Comparison of ENCODE assay signal across 1 cellular context in genomic region chr2:5365871-5366461, GRCh38.
A peak's percentile ranks its signal among the peaks of the same experiment; 100 is the strongest.
TF ChIP-seq lines count a peak whose summit lies in the region.

No MANE protein-coding gene starts in this region.

TF ChIP-seq in HepG2, 621 proteins besides CTCF, POLR2A, EP300 and RAD21 (continued from another document and continues in another):
- TF ChIP-seq ZBTB49 (CRISPR knock-in tag; IDR thresholded peaks at IDR 0.05; ENCODE audit: borderline replicate concordance) (no peak), MYPOP (CRISPR knock-in tag; IDR thresholded peaks at IDR 0.05) (no peak), CREBL2 (CRISPR knock-in tag; IDR thresholded peaks at IDR 0.05; ENCODE audit: borderline replicate concordance) (no peak), RBFOX2 (IDR thresholded peaks at IDR 0.05; ENCODE audit: low read depth, low read length) (no peak), TEAD3 (CRISPR knock-in tag; optimal IDR thresholded peaks at IDR 0.05; ENCODE audit: borderline replicate concordance) (no peak), HOXA5 (CRISPR knock-in tag; IDR thresholded peaks at IDR 0.05) (no peak), ZNF605 (CRISPR knock-in tag; IDR thresholded peaks at IDR 0.05) (no peak), ZNF234 (CRISPR knock-in tag; conservative IDR thresholded peaks at IDR 0.05) (no peak), ZNF562 (CRISPR knock-in tag; IDR thresholded peaks at IDR 0.05; ENCODE audit: borderline replicate concordance) (no peak), KDM4B (CRISPR knock-in tag; IDR thresholded peaks at IDR 0.05) (no peak), ZNF251 (CRISPR knock-in tag; IDR thresholded peaks at IDR 0.05) (no peak), MAZ (IDR thresholded peaks at IDR 0.05; ENCODE audit: borderline replicate concordance, low read depth, low read length) (peak; percentile 50; the same call in 1 of the 2 replicates), MAZ (CRISPR knock-in tag; IDR thresholded peaks at IDR 0.05; ENCODE audit: low read depth) (no peak), ZNF550 (CRISPR knock-in tag; IDR thresholded peaks at IDR 0.05; ENCODE audit: borderline replicate concordance) (no peak), POLR2AphosphoS2 (IDR thresholded peaks at IDR 0.05; ENCODE audit: low read depth, low read length) (no peak), SKIL (CRISPR knock-in tag; IDR thresholded peaks at IDR 0.05; ENCODE audit: borderline replicate concordance) (no peak), THAP9 (CRISPR knock-in tag; IDR thresholded peaks at IDR 0.05; ENCODE audit: borderline replicate concordance) (no peak), ZNF136 (CRISPR knock-in tag; IDR thresholded peaks at IDR 0.05; ENCODE audit: low read depth) (no peak), LBX2 (CRISPR knock-in tag; IDR thresholded peaks at IDR 0.05; ENCODE audit: borderline replicate concordance) (no peak), ZBTB4 (CRISPR knock-in tag; IDR thresholded peaks at IDR 0.05; ENCODE audit: borderline replicate concordance) (no peak), GPN1 (CRISPR knock-in tag; IDR thresholded peaks at IDR 0.05; ENCODE audit: borderline replicate concordance) (no peak), ZFP1 (CRISPR knock-in tag; IDR thresholded peaks at IDR 0.05) (no peak), ZNF569 (CRISPR knock-in tag; IDR thresholded peaks at IDR 0.05; ENCODE audit: borderline replicate concordance) (no peak), TEAD2 (CRISPR knock-in tag; IDR thresholded peaks at IDR 0.05) (no peak), MAFF (IDR thresholded peaks at IDR 0.05; ENCODE audit: low read depth, low read length) (no peak), ZGPAT (CRISPR knock-in tag; IDR thresholded peaks at IDR 0.05) (0 out of 2 replicates have a peak, but pooled peaks have one; percentile 28), CSRNP2 (CRISPR knock-in tag; conservative IDR thresholded peaks at IDR 0.05; ENCODE audit: low read depth) (no peak), ZFP36L1 (CRISPR knock-in tag; IDR thresholded peaks at IDR 0.05) (no peak), ZMYM2 (CRISPR knock-in tag; IDR thresholded peaks at IDR 0.05) (no peak), ZNF263 (CRISPR knock-in tag; IDR thresholded peaks at IDR 0.05) (no peak), SALL1 (CRISPR knock-in tag; IDR thresholded peaks at IDR 0.05) (peak; percentile 36), ZNF572 (CRISPR knock-in tag; IDR thresholded peaks at IDR 0.05) (no peak), TCF12 (IDR thresholded peaks at IDR 0.05) (no peak), TCF12 (CRISPR knock-in tag; IDR thresholded peaks at IDR 0.05) (no peak), CAMTA2 (CRISPR knock-in tag; IDR thresholded peaks at IDR 0.05; ENCODE audit: borderline replicate concordance) (no peak), HHEX (CRISPR knock-in tag; IDR thresholded peaks at IDR 0.05) (no peak)
